In genomic region chr1:10472220-10473144, GRCh38 we compare ENCODE assay signal across 1 cellular context.
A peak's percentile ranks its signal among the peaks of the same experiment; 100 is the strongest.
TF ChIP-seq lines count a peak whose summit lies in the region.

DFFA (minus strand) TSS chr1:10472529; CDS start chr1:10472458, 71 bp downstream.

TF ChIP-seq in HepG2, 621 proteins besides CTCF, POLR2A, EP300 and RAD21 (continued from another document and continues in another):
- no peak for TF ChIP-seq ZNF512 (CRISPR knock-in tag; IDR thresholded peaks at IDR 0.05)
- no peak for TF ChIP-seq ZNF737 (CRISPR knock-in tag; IDR thresholded peaks at IDR 0.05; ENCODE audit: borderline replicate concordance)
- peak; percentile 96 for TF ChIP-seq NR2C2 (CRISPR knock-in tag; IDR thresholded peaks at IDR 0.05; ENCODE audit: borderline replicate concordance)
- peak; percentile 86 for TF ChIP-seq KMT2A (CRISPR knock-in tag; IDR thresholded peaks at IDR 0.05)
- no peak for TF ChIP-seq THAP7 (CRISPR knock-in tag; IDR thresholded peaks at IDR 0.05)
- TF ChIP-seq HNRNPLL (IDR thresholded peaks at IDR 0.05; ENCODE audit: low read depth, low read length, poor library complexity, severe bottlenecking): peak; percentile 56
- peak; percentile 16 for TF ChIP-seq XRCC5 (optimal IDR thresholded peaks at IDR 0.05; ENCODE audit: low read length)
- TF ChIP-seq RXRB (CRISPR knock-in tag; IDR thresholded peaks at IDR 0.05; ENCODE audit: borderline replicate concordance): peak; percentile 74
- peak; percentile 99 for TF ChIP-seq BHLHE40 (IDR thresholded peaks at IDR 0.05; ENCODE audit: low read length)
- TF ChIP-seq JUNB (CRISPR knock-in tag; IDR thresholded peaks at IDR 0.05; ENCODE audit: borderline replicate concordance): no peak
- no peak for TF ChIP-seq ZBTB14 (CRISPR knock-in tag; IDR thresholded peaks at IDR 0.05)
- 0 out of 2 replicates have a peak, but pooled peaks have one; percentile 20 for TF ChIP-seq ZNF383 (CRISPR knock-in tag; IDR thresholded peaks at IDR 0.05; ENCODE audit: borderline replicate concordance)
- peak; percentile 77 for TF ChIP-seq ATF1 (CRISPR knock-in tag; IDR thresholded peaks at IDR 0.05)
- no peak for TF ChIP-seq TIGD3 (CRISPR knock-in tag; IDR thresholded peaks at IDR 0.05; ENCODE audit: borderline replicate concordance)
- peak; percentile 51; the same call in 1 of the 2 replicates for TF ChIP-seq ZBTB4 (CRISPR knock-in tag; IDR thresholded peaks at IDR 0.05; ENCODE audit: borderline replicate concordance)
- TF ChIP-seq DNMT3B (CRISPR knock-in tag; conservative IDR thresholded peaks at IDR 0.05): no peak
- 0 out of 2 replicates have a peak, but pooled peaks have one; percentile 64 for TF ChIP-seq SALL2 (CRISPR knock-in tag; IDR thresholded peaks at IDR 0.05)
- TF ChIP-seq RORA (CRISPR knock-in tag; IDR thresholded peaks at IDR 0.05): no peak
- no peak for TF ChIP-seq ETV6 (CRISPR knock-in tag; conservative IDR thresholded peaks at IDR 0.05)
- TF ChIP-seq DR1 (CRISPR knock-in tag; IDR thresholded peaks at IDR 0.05): peak; percentile 64; the same call in 1 of the 2 replicates
- peak; percentile 14; the same call in 1 of the 2 replicates for TF ChIP-seq FOXO1 (CRISPR knock-in tag; IDR thresholded peaks at IDR 0.05)
- TF ChIP-seq BCL3 (CRISPR knock-in tag; IDR thresholded peaks at IDR 0.05): peak; percentile 59
- peak; percentile 74 for TF ChIP-seq PATZ1 (CRISPR knock-in tag; IDR thresholded peaks at IDR 0.05)
- no peak for TF ChIP-seq CERS6 (CRISPR knock-in tag; IDR thresholded peaks at IDR 0.05)
- no peak for TF ChIP-seq MBD4 (IDR thresholded peaks at IDR 0.05; ENCODE audit: borderline replicate concordance, low read length)
- peak; percentile 58; the same call in 1 of the 2 replicates for TF ChIP-seq RARA (CRISPR knock-in tag; IDR thresholded peaks at IDR 0.05)
- peak; percentile 81; the same call in 1 of the 2 replicates for TF ChIP-seq ZNF333 (CRISPR knock-in tag; IDR thresholded peaks at IDR 0.05; ENCODE audit: borderline replicate concordance)
- TF ChIP-seq ZBTB25 (CRISPR knock-in tag; IDR thresholded peaks at IDR 0.05): no peak; the same call in 1 of the 2 replicates
- no peak for TF ChIP-seq SOX13 (IDR thresholded peaks at IDR 0.05)
- peak in 1 of 2 experiments; percentile 12; a peak in 1 of 4 replicates for TF ChIP-seq SOX13 (CRISPR knock-in tag; conservative IDR thresholded peaks at IDR 0.05 in 1 of 2, IDR thresholded peaks at IDR 0.05 in 1 of 2)
- peak; percentile 49; the same call in 1 of the 2 replicates for TF ChIP-seq E2F1 (CRISPR knock-in tag; IDR thresholded peaks at IDR 0.05)
- TF ChIP-seq KAT8 (CRISPR knock-in tag; IDR thresholded peaks at IDR 0.05): peak; percentile 92
- TF ChIP-seq ELF3 (CRISPR knock-in tag; IDR thresholded peaks at IDR 0.05): peak; percentile 84
- peak; percentile 64 for TF ChIP-seq PPARG (CRISPR knock-in tag; conservative IDR thresholded peaks at IDR 0.05)
- no peak for TF ChIP-seq STAG1 (CRISPR knock-in tag; IDR thresholded peaks at IDR 0.05)
- TF ChIP-seq SNAPC4 (CRISPR knock-in tag; IDR thresholded peaks at IDR 0.05): peak; percentile 67; the same call in 1 of the 2 replicates
- TF ChIP-seq ZNF570 (CRISPR knock-in tag; IDR thresholded peaks at IDR 0.05; ENCODE audit: borderline replicate concordance): no peak
